Comparison of ENCODE assay signal across 9 cellular contexts in the genomic region with DNA sequence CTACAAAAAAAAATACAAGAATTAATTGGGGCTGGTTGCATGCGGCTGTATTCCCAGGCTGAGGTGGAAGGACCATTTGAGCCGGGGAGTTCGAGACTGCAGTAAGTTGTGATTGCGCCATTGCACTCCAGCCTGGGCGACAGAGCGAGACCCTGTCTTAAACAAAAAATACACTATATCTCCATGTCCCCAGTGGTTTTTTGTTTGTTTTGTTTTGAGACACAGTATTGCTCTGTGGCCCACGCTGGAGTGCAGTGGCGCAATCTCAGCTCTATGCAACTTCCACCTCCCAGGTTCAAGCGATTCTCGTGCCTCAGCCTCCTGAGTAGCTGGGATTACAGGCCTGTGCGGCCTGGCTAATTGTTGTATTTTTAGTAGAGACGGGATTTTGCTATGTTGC. TPM values are rescaled to one million over a fixed set of nuclear protein-coding genes. Genes with fewer than 3 reads are reported as not detected.
A peak's percentile ranks its signal among the peaks of the same experiment; 100 is the strongest.
DNase-seq lines count a peak whose midpoint lies in the region; ATAC-seq and TF ChIP-seq lines count a peak whose summit lies in the region.
"Had no signal": no experiment of that assay in that cellular context is flagged by ENCODE, and none has a peak within 500 bp of the region (broad histone marks: within the 10 kb centered on the region; RNA-seq: fewer than 3 reads in every experiment).

No MANE protein-coding gene starts in this region.

- H2AFZ ChIP-seq in neural progenitor cell (replicated peaks), result no peak overlapping the region

- no peaks in the 10 kb centered on the region for H3K27me3 ChIP-seq in CD4-positive, alpha-beta T cell (ENCODE audit: control insufficient read depth, insufficient read depth, low read length)
- H3K27me3 ChIP-seq in ectodermal cell (ENCODE audit: control insufficient read depth, insufficient read depth, low read length, poor library complexity, severe bottlenecking) (no peaks in the 10 kb centered on the region), neural progenitor cell (no peaks in the 10 kb centered on the region)

- peak overlapping the region; percentile 68 for H3K9ac ChIP-seq in neural progenitor cell

- H4K20me1 ChIP-seq in neural progenitor cell (ENCODE audit: low read depth), result peaks cover 4% of the 10 kb centered on the region

- peaks cover 10% of the 10 kb centered on the region for H3K4me1 ChIP-seq in ectodermal cell (ENCODE audit: control insufficient read depth, insufficient read depth, low read length)
- peaks cover 11% of the 10 kb centered on the region for H3K4me1 ChIP-seq in neural progenitor cell

- H3K9me3 Mint-ChIP-seq in CD4-positive, alpha-beta T cell, result no peaks in the 10 kb centered on the region
- no peaks in the 10 kb centered on the region for H3K9me3 Mint-ChIP-seq in neural progenitor cell

- H3K27me3 Mint-ChIP-seq in CD4-positive, alpha-beta T cell, result no peaks in the 10 kb centered on the region
- H3K27me3 Mint-ChIP-seq in neural progenitor cell (ENCODE audit: insufficient read depth, low read depth), result peaks cover 2% of the 10 kb centered on the region

- H3K36me3 ChIP-seq in ectodermal cell (ENCODE audit: control insufficient read depth, insufficient read depth, low read length) (peaks cover 11% of the 10 kb centered on the region), neural progenitor cell (no peaks in the 10 kb centered on the region)

- peaks cover 31% of the 10 kb centered on the region for H3K4me1 Mint-ChIP-seq in CD4-positive, alpha-beta T cell (ENCODE audit: low read depth)
- peaks cover 13% of the 10 kb centered on the region for H3K4me1 Mint-ChIP-seq in neural progenitor cell

- no peaks in the 10 kb centered on the region for H3F3A ChIP-seq in neural progenitor cell (ENCODE audit: low read depth)

- no peak for DNase-seq in CD4-positive, alpha-beta T cell
- DNase-seq in NB4 (ENCODE audit: low read depth) (peak; percentile 40), neural progenitor cell (ENCODE audit: low spot score) (no peak), HEK293T (ENCODE audit: extremely low spot score) (no peak), NCI-H82 treated with DMSO at 0.1 percent for 48 hours (lab: John Stamatoyannopoulos, UW; ENCODE audit: unreplicated experiment) (no peak), dermis blood vessel endothelial cell (no peak)
- DNase-seq: NCI-H187 treated with DMSO at 0.1 percent for 48 hours had no signal

- H3K4me3 ChIP-seq in NB4 (ENCODE audit: low read depth, low read length), result peak overlapping the region; percentile 89
- H3K4me3 ChIP-seq in ectodermal cell (ENCODE audit: insufficient read depth, low read depth, low read length), result peak overlapping the region; percentile 92
- peak overlapping the region; percentile 94 for H3K4me3 ChIP-seq in neural progenitor cell

- CTCF ChIA-PET in CD4-positive, alpha-beta T cell (lab: Charles Lee), result interaction anchor here (3.6 kb wide), 1 partner anchor 18 kb away, joined by 19 read pairs; no protein-coding TSS in a partner anchor
- CTCF ChIA-PET in HEK293T (lab: Yijun Ruan, JAX), result no interaction called here

- intact Hi-C loops in CD4-positive, alpha-beta T cell (cut with DNase I, micrococcal nuclease), result loop anchor here (2.0 to 10.0 kb wide), 7 partner anchors 47 to 464 kb away; partner anchors contain the start of genes CIZ1 (in 1 of the 2), GOLGA2 (in 1 of the 2), ODF2 (in 1 of the 2) and PTGES2 (in 1 of the 2)

- no peak for TF ChIP-seq POLR2A in NB4 (IDR thresholded peaks at IDR 0.05; ENCODE audit: extremely low read depth, insufficient read length)

- peak overlapping the region; percentile 93 for H3K27ac Mint-ChIP-seq in CD4-positive, alpha-beta T cell
- peak overlapping the region; percentile 42 for H3K27ac Mint-ChIP-seq in neural progenitor cell

- no peaks in the 10 kb centered on the region for H3K9me3 ChIP-seq in CD4-positive, alpha-beta T cell (ENCODE audit: control insufficient read depth, low read length)
- no peaks in the 10 kb centered on the region for H3K9me3 ChIP-seq in ectodermal cell (ENCODE audit: control insufficient read depth, low read length)
- H3K9me3 ChIP-seq in neural progenitor cell (ENCODE audit: low read depth), result no peaks in the 10 kb centered on the region

- no peak for ATAC-seq in CD4-positive, alpha-beta T cell (ENCODE audit: poor library complexity)
- ATAC-seq in GM18517 (IDR thresholded peaks at IDR 0.05; ENCODE audit: unreplicated experiment), result no peak

- WGBS in ectodermal cell, 2 experiments, result 93 to 94% methylated on average over 12 of the region's 12 CpGs

- no peak for TF ChIP-seq CTCF in CD4-positive, alpha-beta T cell (IDR thresholded peaks at IDR 0.05)
- no peak for TF ChIP-seq CTCF in NB4 (IDR thresholded peaks at IDR 0.05; ENCODE audit: low read depth, low read length)
- no peak for TF ChIP-seq CTCF in neural progenitor cell (IDR thresholded peaks at IDR 0.05)

- peaks cover 38% of the 10 kb centered on the region for H3K79me2 ChIP-seq in neural progenitor cell (ENCODE audit: low read depth)

- peak overlapping the region; percentile 91 for H3K4me3 Mint-ChIP-seq in CD4-positive, alpha-beta T cell
- H3K4me3 Mint-ChIP-seq in neural progenitor cell, result peak overlapping the region; percentile 99

- peaks cover 48% of the 10 kb centered on the region for H3K36me3 Mint-ChIP-seq in CD4-positive, alpha-beta T cell (ENCODE audit: low read depth)
- H3K36me3 Mint-ChIP-seq in neural progenitor cell, result peaks cover 6% of the 10 kb centered on the region

- POLR2A ChIA-PET in CD4-positive, alpha-beta T cell (lab: Charles Lee), result no interaction called here
- POLR2A ChIA-PET in HEK293T (lab: Yijun Ruan, JAX), result interaction anchor here (1.0 kb wide), 1 partner anchor 10 kb away, joined by 4 read pairs; no protein-coding TSS in a partner anchor

- H3K27ac ChIP-seq in CD4-positive, alpha-beta T cell (ENCODE audit: low read depth, low read length), result peak overlapping the region; percentile 80
- H3K27ac ChIP-seq in ectodermal cell (ENCODE audit: insufficient read depth, low read depth, low read length, poor library complexity, severe bottlenecking), result no peak overlapping the region
- no peak overlapping the region for H3K27ac ChIP-seq in neural progenitor cell

- peak overlapping the region; percentile 97 for H3K4me2 ChIP-seq in neural progenitor cell

TF ChIP-seq in HEK293T, 16 proteins besides CTCF, POLR2A, EP300 and RAD21:
- TF ChIP-seq TARDBP (IDR thresholded peaks at IDR 0.05), result no peak
- TF ChIP-seq FOXA1 (IDR thresholded peaks at IDR 0.05), result no peak
- no peak for TF ChIP-seq HDGF (IDR thresholded peaks at IDR 0.05; ENCODE audit: borderline replicate concordance)
- no peak for TF ChIP-seq L3MBTL2 (conservative IDR thresholded peaks at IDR 0.05)
- TF ChIP-seq ARNT (IDR thresholded peaks at IDR 0.05), result no peak
- TF ChIP-seq SP1 (IDR thresholded peaks at IDR 0.05), result no peak
- no peak for TF ChIP-seq NFRKB (IDR thresholded peaks at IDR 0.05)
- TF ChIP-seq CTBP1 (IDR thresholded peaks at IDR 0.05; ENCODE audit: borderline replicate concordance), result no peak
- TF ChIP-seq FOXK2 (IDR thresholded peaks at IDR 0.05), result no peak
- no peak for TF ChIP-seq ZNF384 (IDR thresholded peaks at IDR 0.05)
- no peak for TF ChIP-seq FOXM1 (IDR thresholded peaks at IDR 0.05; ENCODE audit: borderline replicate concordance)
- no peak for TF ChIP-seq LEF1 (IDR thresholded peaks at IDR 0.05; ENCODE audit: borderline replicate concordance)
- TF ChIP-seq SUZ12 (IDR thresholded peaks at IDR 0.05), result no peak
- no peak for TF ChIP-seq PKNOX1 (IDR thresholded peaks at IDR 0.05)
- no peak for TF ChIP-seq BHLHE40 (IDR thresholded peaks at IDR 0.05; ENCODE audit: borderline replicate concordance)

RNA-seq across cellular contexts. Expression of gene COQ4, which starts 1.1 kb away (rescaled TPM):
- total RNA-seq in CD4-positive, alpha-beta T cell, result 10 to 100 TPM; 20.7 to 21.7 TPM
- polyA plus RNA-seq in ectodermal cell (2013, experiment 1 of 4), result 47.7 TPM
- 44.8 TPM for polyA plus RNA-seq in ectodermal cell (2013, experiment 2 of 4)
- 35.7 TPM for polyA plus RNA-seq in ectodermal cell (2013, experiment 3 of 4)
- 37.1 TPM for polyA plus RNA-seq in ectodermal cell (2013, experiment 4 of 4)
- total RNA-seq in neural progenitor cell (ENCODE audit: low replicate concordance) (16.8 and 39.0 TPM in 2 replicates), dermis blood vessel endothelial cell (29.2 and 35.6 TPM in 2 replicates)

RNA-seq across cellular contexts. Expression of gene TRUB2, which starts 1.5 kb away (rescaled TPM):
- total RNA-seq in CD4-positive, alpha-beta T cell, result 1 to 10 TPM; 4.8 to 6.5 TPM
- polyA plus RNA-seq in ectodermal cell (2013, experiment 1 of 4), result 36.3 TPM
- polyA plus RNA-seq in ectodermal cell (2013, experiment 2 of 4), result 35.5 TPM
- polyA plus RNA-seq in ectodermal cell (2013, experiment 3 of 4), result 26.4 TPM
- 29.1 TPM for polyA plus RNA-seq in ectodermal cell (2013, experiment 4 of 4)
- total RNA-seq in neural progenitor cell (ENCODE audit: low replicate concordance) (8.3 and 9.2 TPM in 2 replicates), dermis blood vessel endothelial cell (16.2 and 24.9 TPM in 2 replicates)

RNA-seq across cellular contexts. Expression of gene SLC27A4, which starts 16.5 kb away (rescaled TPM):
- 1 to 10 TPM; 2.2 to 3.1 TPM for total RNA-seq in CD4-positive, alpha-beta T cell
- polyA plus RNA-seq in ectodermal cell (2013, experiment 1 of 4), result 25.2 TPM
- 26.7 TPM for polyA plus RNA-seq in ectodermal cell (2013, experiment 2 of 4)
- polyA plus RNA-seq in ectodermal cell (2013, experiment 3 of 4), result 20.4 TPM
- 22.0 TPM for polyA plus RNA-seq in ectodermal cell (2013, experiment 4 of 4)
- total RNA-seq in neural progenitor cell (ENCODE audit: low replicate concordance) (4.4 and 8.6 TPM in 2 replicates), dermis blood vessel endothelial cell (34.5 and 38.8 TPM in 2 replicates)

RNA-seq across cellular contexts. Expression of gene URM1, which starts 47.4 kb away (rescaled TPM):
- 10 to 100 TPM; 28.4 to 28.8 TPM for total RNA-seq in CD4-positive, alpha-beta T cell
- 69.7 TPM for polyA plus RNA-seq in ectodermal cell (2013, experiment 1 of 4)
- 61.6 TPM for polyA plus RNA-seq in ectodermal cell (2013, experiment 2 of 4)
- polyA plus RNA-seq in ectodermal cell (2013, experiment 3 of 4), result 43.7 TPM
- 47.7 TPM for polyA plus RNA-seq in ectodermal cell (2013, experiment 4 of 4)
- total RNA-seq in neural progenitor cell (ENCODE audit: low replicate concordance) (10.3 and 21.7 TPM in 2 replicates), dermis blood vessel endothelial cell (64.8 and 97.7 TPM in 2 replicates)

RNA-seq across cellular contexts. Expression of gene SWI5, which starts 47.7 kb away (rescaled TPM):
- 1 to 10 TPM; 3.0 to 4.1 TPM for total RNA-seq in CD4-positive, alpha-beta T cell
- 29.9 TPM for polyA plus RNA-seq in ectodermal cell (2013, experiment 1 of 4)
- 26.4 TPM for polyA plus RNA-seq in ectodermal cell (2013, experiment 2 of 4)
- 22.7 TPM for polyA plus RNA-seq in ectodermal cell (2013, experiment 3 of 4)
- polyA plus RNA-seq in ectodermal cell (2013, experiment 4 of 4), result 31.2 TPM
- total RNA-seq in neural progenitor cell (ENCODE audit: low replicate concordance) (15.0 and 21.5 TPM in 2 replicates), dermis blood vessel endothelial cell (26.9 and 29.1 TPM in 2 replicates)
